9 cellular contexts compared by ENCODE assay signal in the genomic region with DNA sequence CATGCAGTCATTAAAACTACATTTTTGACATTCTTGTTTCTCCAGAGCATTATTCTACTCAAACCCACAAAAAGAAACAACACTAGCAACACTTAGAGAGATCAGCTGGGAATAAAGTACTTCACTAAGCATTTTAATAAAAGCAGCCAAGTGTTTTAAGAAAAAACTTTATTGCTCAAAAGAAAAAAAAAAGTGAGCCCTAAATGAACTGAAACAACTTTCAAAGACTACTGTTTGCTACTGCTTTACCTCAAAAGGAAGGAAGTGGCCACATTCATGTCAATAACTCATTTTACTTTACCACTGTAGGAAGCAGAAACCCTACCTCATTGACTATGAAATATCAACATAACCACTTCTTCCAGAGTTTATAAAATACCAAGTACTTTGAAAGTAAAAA.
A peak's percentile ranks its signal among the peaks of the same experiment; 100 is the strongest.
DNase-seq lines count a peak whose midpoint lies in the region; ATAC-seq, FAIRE-seq and TF ChIP-seq lines count a peak whose summit lies in the region.
"Had no signal": no experiment of that assay in that cellular context is flagged by ENCODE, and none has a peak within 500 bp of the region (broad histone marks: within the 10 kb centered on the region; RNA-seq: fewer than 3 reads in every experiment).

No MANE protein-coding gene starts in this region.

- H3K36me3 Mint-ChIP-seq in activated naive CD8-positive, alpha-beta T cell treated with anti-CD3 and anti-CD28 coated beads, Interleukin-2, amount 10 ng/mL, durations not matched to agents 7 days and 5 days = peaks cover 2% of the 10 kb centered on the region

- no peak overlapping the region for H4K8ac ChIP-seq in IMR-90 (ENCODE audit: low read depth in 2 of 2, low read length in 2 of 2)

- no peak overlapping the region for H3K18ac ChIP-seq in IMR-90 (ENCODE audit: low read depth, low read length)

- peak overlapping the region; percentile 25; the same call in 1 of the 2 replicates for H2BK120ac ChIP-seq in IMR-90 (ENCODE audit: low read depth, low read length)

- TF ChIP-seq CTCF in A549 (IDR thresholded peaks at IDR 0.05) = no peak
- TF ChIP-seq CTCF in GM13976 (IDR thresholded peaks at IDR 0.05; ENCODE audit: borderline replicate concordance, control extremely low read depth, extremely low read depth, insufficient read depth, missing control alignments) = no peak
- TF ChIP-seq CTCF in IMR-90 (conservative IDR thresholded peaks at IDR 0.05; ENCODE audit: low read depth, low read length) = no peak
- TF ChIP-seq CTCF in WERI-Rb-1 (IDR thresholded peaks at IDR 0.05; ENCODE audit: low read depth, low read length) = no peak

- no peak overlapping the region for H2BK20ac ChIP-seq in IMR-90 (ENCODE audit: low read depth, low read length)

- POLR2A ChIA-PET in A549 (lab: Yijun Ruan, JAX) (no interaction called here), IMR-90 (lab: Charles Lee; ENCODE audit: unreplicated experiment) (no interaction called here)
- POLR2A ChIA-PET in activated naive CD8-positive, alpha-beta T cell treated with anti-CD3 and anti-CD28 coated beads, Interleukin-2, amount 10 ng/mL, durations not matched to agents 7 days and 5 days (lab: Charles Lee) = interaction anchor here (1.4 kb wide), 1 partner anchor 137 kb away, joined by 3 read pairs; no protein-coding TSS in a partner anchor

- peaks cover 8% of the 10 kb centered on the region for H3K27me3 Mint-ChIP-seq in activated naive CD8-positive, alpha-beta T cell treated with anti-CD3 and anti-CD28 coated beads, Interleukin-2, amount 10 ng/mL, durations not matched to agents 7 days and 5 days

- peak overlapping the region; percentile 38 for H2BK5ac ChIP-seq in IMR-90 (ENCODE audit: low read depth, low read length, poor library complexity, severe bottlenecking)

- no peak overlapping the region for H3K4ac ChIP-seq in IMR-90 (ENCODE audit: low read depth, low read length)

- peak overlapping the region; percentile 65 for H3K4me3 Mint-ChIP-seq in activated naive CD8-positive, alpha-beta T cell treated with anti-CD3 and anti-CD28 coated beads, Interleukin-2, amount 10 ng/mL, durations not matched to agents 7 days and 5 days

- intact Hi-C loops in IMR-90 (cut with micrococcal nuclease) = no loop called here

- peaks cover 18% of the 10 kb centered on the region for H3K36me3 ChIP-seq in IMR-90 (ENCODE audit: control insufficient read depth, insufficient read depth, low read length)
- H3K36me3 ChIP-seq in WERI-Rb-1 = no peaks in the 10 kb centered on the region

- in situ Hi-C loops in GM13976 (cut with MboI; ENCODE audit: low sequenced_read_pairs, unreplicated experiment) (no loop called here), IMR-90 (cut with MboI; ENCODE audit: low sequenced_read_pairs) (loop anchor here (10.0 kb wide), 1 partner anchor 143 kb away; no protein-coding TSS in a partner anchor)

- TF ChIP-seq RAD21 in A549 (conservative IDR thresholded peaks at IDR 0.05 in 1 of 2, IDR thresholded peaks at IDR 0.05 in 1 of 2) (no peak), IMR-90 (IDR thresholded peaks at IDR 0.05; ENCODE audit: low read length) (no peak)

- DNase-seq in A549 (ENCODE audit: low read depth in 1 of 2, low spot score in 1 of 2) (no peak), GM13976 (ENCODE audit: low spot score) (peak; percentile 30), IMR-90 (no peak), WERI-Rb-1 (no peak), cerebellum (ENCODE audit: low spot score) (no peak), SK-N-DZ (ENCODE audit: low spot score) (no peak)
- no peak for DNase-seq in activated naive CD8-positive, alpha-beta T cell treated with anti-CD3 and anti-CD28 coated beads, Interleukin-2, amount 10 ng/mL, durations not matched to agents 7 days and 5 days
- no peak for DNase-seq in stimulated activated CD4-positive, alpha-beta T cell treated with anti-CD3 and anti-CD28 coated beads, Interleukin-4, amount 100 ng/mL, for 1 hour
- DNase-seq: Caco-2 had no signal

- H3K56ac ChIP-seq in IMR-90 (ENCODE audit: extremely low read depth, insufficient read depth, low read length) = no peak overlapping the region

- no peak overlapping the region for H2BK15ac ChIP-seq in IMR-90 (ENCODE audit: low read depth, low read length)

- no peak overlapping the region for H2AFZ ChIP-seq in IMR-90 (replicated peaks; ENCODE audit: low read length, poor library complexity)

- H3K9me3 ChIP-seq in A549 (no peaks in the 10 kb centered on the region), IMR-90 (ENCODE audit: control insufficient read depth, insufficient read depth, low read length) (no peaks in the 10 kb centered on the region), WERI-Rb-1 (ENCODE audit: severe bottlenecking) (no peaks in the 10 kb centered on the region)
- H3K9me3 ChIP-seq: Caco-2 had no signal

- TF ChIP-seq POLR2A in A549 (IDR thresholded peaks at IDR 0.05; ENCODE audit: low read length) (no peak), IMR-90 (IDR thresholded peaks at IDR 0.05; ENCODE audit: low read depth, low read length) (no peak)

- peaks cover 4 to 24% of the 10 kb centered on the region in 2 experiments; a peak in 3 of 4 replicates for H3K79me1 ChIP-seq in IMR-90 (ENCODE audit: low read depth in 1 of 2, low read length in 2 of 2)

- H3K27ac ChIP-seq in A549 (no peak overlapping the region), IMR-90 (ENCODE audit: insufficient read depth, low read length) (no peak overlapping the region; the same call in 1 of the 2 replicates), WERI-Rb-1 (no peak overlapping the region)

- no peak overlapping the region for H3K9ac ChIP-seq in IMR-90 (ENCODE audit: low read depth, low read length)

- peak; percentile 68 for FAIRE-seq in A549 (lab: Jason Lieb, UNC)

- H4K20me1 ChIP-seq in IMR-90 (ENCODE audit: insufficient read depth, low read length) = peaks cover 5% of the 10 kb centered on the region; the same call in 1 of the 2 replicates

- dilution Hi-C loops in IMR-90 (cut with HindIII; ENCODE audit: low sequenced_read_pairs, unreplicated experiment) = no loop called here

- H3K4me1 Mint-ChIP-seq in activated naive CD8-positive, alpha-beta T cell treated with anti-CD3 and anti-CD28 coated beads, Interleukin-2, amount 10 ng/mL, durations not matched to agents 7 days and 5 days = peaks cover 22% of the 10 kb centered on the region

- no peak overlapping the region for H4K5ac ChIP-seq in IMR-90 (ENCODE audit: low read depth, low read length)

- CTCF ChIA-PET in A549 (lab: Yijun Ruan, JAX) = interaction anchor here (1.0 to 4.2 kb wide), 5 partner anchors 22 to 180 kb away, joined by 3 to 44 read pairs (median 4); no protein-coding TSS in a partner anchor
- CTCF ChIA-PET in IMR-90 (lab: Yijun Ruan, JAX) = no interaction called here

- H3K23ac ChIP-seq in IMR-90 (ENCODE audit: low read depth, low read length) = peak overlapping the region; percentile 66; the same call in 1 of the 2 replicates

- no peak overlapping the region for H2AK9ac ChIP-seq in IMR-90 (replicated peaks; ENCODE audit: low read depth, low read length, poor library complexity)

- no peak for ATAC-seq in A549
- ATAC-seq in IMR-90 (ENCODE audit: low read depth) = no peak
- ATAC-seq in activated naive CD8-positive, alpha-beta T cell treated with anti-CD3 and anti-CD28 coated beads, Interleukin-2, amount 10 ng/mL, durations not matched to agents 7 days and 5 days (ENCODE audit: low read depth) = peak; percentile 96

- H3K4me1 ChIP-seq in A549 (peaks cover 6% of the 10 kb centered on the region), IMR-90 (ENCODE audit: control insufficient read depth, insufficient read depth, low read length) (peaks cover 8% of the 10 kb centered on the region)

- H3K9me3 Mint-ChIP-seq in activated naive CD8-positive, alpha-beta T cell treated with anti-CD3 and anti-CD28 coated beads, Interleukin-2, amount 10 ng/mL, durations not matched to agents 7 days and 5 days = peaks cover 1% of the 10 kb centered on the region

- no peak overlapping the region for H3K4me2 ChIP-seq in A549
- 0 out of 2 replicates have a peak overlapping the region, but pooled peaks have one; percentile 31 for H3K4me2 ChIP-seq in IMR-90 (ENCODE audit: low read depth, low read length)

- H3K27ac Mint-ChIP-seq in activated naive CD8-positive, alpha-beta T cell treated with anti-CD3 and anti-CD28 coated beads, Interleukin-2, amount 10 ng/mL, durations not matched to agents 7 days and 5 days = peak overlapping the region; percentile 78

- H3K9me1 ChIP-seq in IMR-90 (ENCODE audit: insufficient read depth, low read length) = peaks cover 6% of the 10 kb centered on the region; the same call in 1 of the 2 replicates

- H3K4me3 ChIP-seq in A549 (no peak overlapping the region), IMR-90 (ENCODE audit: insufficient read depth, low read depth, low read length) (no peak overlapping the region), WERI-Rb-1 (ENCODE audit: low read depth, low read length) (no peak overlapping the region)

- no peak overlapping the region for H2AK5ac ChIP-seq in IMR-90 (ENCODE audit: low read depth, low read length)

- H3K14ac ChIP-seq in IMR-90 (replicated peaks; ENCODE audit: low read depth, low read length) = no peak overlapping the region

- H4K91ac ChIP-seq in IMR-90 (ENCODE audit: insufficient read depth, low read depth, low read length) = no peak overlapping the region

- no TSS peak for BruUV-seq in IMR-90 (replicated peaks; lab: Mats Ljungman, UMichigan)

- no peak for TF ChIP-seq EP300 in A549 (IDR thresholded peaks at IDR 0.05)

- H3K27me3 ChIP-seq in IMR-90 (ENCODE audit: control insufficient read depth, insufficient read depth, low read length) (no peaks in the 10 kb centered on the region), WERI-Rb-1 (ENCODE audit: insufficient read depth, low read depth, severe bottlenecking) (no peaks in the 10 kb centered on the region)

TF ChIP-seq in A549, 52 proteins besides CTCF, POLR2A, EP300 and RAD21 (continues in another document):
- TF ChIP-seq TFCP2L1 (CRISPR knock-in tag; IDR thresholded peaks at IDR 0.05) (no peak), NFE2L2 (conservative IDR thresholded peaks at IDR 0.05; ENCODE audit: low read length) (no peak), KDM5A (IDR thresholded peaks at IDR 0.05) (no peak), HEYL (CRISPR knock-in tag; IDR thresholded peaks at IDR 0.05) (no peak)

TF ChIP-seq in IMR-90, 13 proteins besides CTCF, POLR2A, EP300 and RAD21 (continues in another document):
- TF ChIP-seq, protein P1, sequence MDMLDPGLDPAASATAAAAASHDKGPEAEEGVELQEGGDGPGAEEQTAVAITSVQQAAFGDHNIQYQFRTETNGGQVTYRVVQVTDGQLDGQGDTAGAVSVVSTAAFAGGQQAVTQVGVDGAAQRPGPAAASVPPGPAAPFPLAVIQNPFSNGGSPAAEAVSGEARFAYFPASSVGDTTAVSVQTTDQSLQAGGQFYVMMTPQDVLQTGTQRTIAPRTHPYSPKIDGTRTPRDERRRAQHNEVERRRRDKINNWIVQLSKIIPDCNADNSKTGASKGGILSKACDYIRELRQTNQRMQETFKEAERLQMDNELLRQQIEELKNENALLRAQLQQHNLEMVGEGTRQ (IDR thresholded peaks at IDR 0.05; ENCODE audit: low read depth, low read length) = no peak
- TF ChIP-seq MAFK (IDR thresholded peaks at IDR 0.05; ENCODE audit: low read depth, low read length) (no peak), RFX5 (IDR thresholded peaks at IDR 0.05; ENCODE audit: low read depth, low read length) (no peak), MXI1 (IDR thresholded peaks at IDR 0.05; ENCODE audit: borderline replicate concordance, low read depth, low read length) (no peak), FOS (IDR thresholded peaks at IDR 0.05; ENCODE audit: low read depth, low read length) (no peak), MAZ (IDR thresholded peaks at IDR 0.05; ENCODE audit: borderline replicate concordance, low read depth, low read length) (no peak)
